Comparison of ENCODE assay signal across 24 cellular contexts in the genomic region with DNA sequence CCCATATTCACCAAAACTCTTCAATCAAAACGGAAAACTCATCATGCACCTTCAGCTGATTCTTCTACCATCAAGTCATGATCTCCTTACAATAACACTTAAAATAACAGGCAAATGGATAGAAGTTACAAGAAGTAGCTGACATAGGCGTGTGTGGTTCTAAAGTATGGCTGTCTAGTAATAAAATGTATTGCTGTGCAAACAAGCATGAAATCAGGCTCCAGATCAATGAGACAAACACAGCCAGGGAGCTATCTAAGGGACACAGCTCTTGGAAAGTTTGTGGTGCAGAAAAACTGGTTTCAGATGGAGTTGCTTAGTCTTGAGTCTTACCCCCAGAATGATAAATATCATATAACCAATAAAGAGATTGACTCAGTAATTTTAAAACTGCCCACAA.
"Had no signal": no experiment of that assay in that cellular context is flagged by ENCODE, and none has a peak within 500 bp of the region (broad histone marks: within the 10 kb centered on the region; RNA-seq: fewer than 3 reads in every experiment).

No MANE protein-coding gene starts in this region.

- ATAC-seq: left lung; naive thymus-derived CD4-positive, alpha-beta T cell; sciatic nerve; stimulated activated naive CD8-positive, alpha-beta T cell treated with anti-CD3 and anti-CD28 coated beads, Interleukin-15, amount 100 ng/mL, for 72 hours; upper lobe of right lung had no signal

- H3K4me3 Mint-ChIP-seq: mesothelial cell of epicardium; naive thymus-derived CD4-positive, alpha-beta T cell; nephron; neural progenitor cell; stimulated activated naive CD8-positive, alpha-beta T cell treated with anti-CD3 and anti-CD28 coated beads, Interleukin-15, amount 100 ng/mL, for 72 hours had no signal

- H3K9ac ChIP-seq: neural progenitor cell, parathyroid adenoma had no signal

- DNase-seq: cortex of kidney; dorsolateral prefrontal cortex; effector CD4-positive, alpha-beta T cell; left lung; mesenchymal stem cell; naive thymus-derived CD4-positive, alpha-beta T cell; stimulated activated CD4-positive, alpha-beta T cell treated with anti-CD3 and anti-CD28 coated beads, Interleukin-12 subunit alpha, Interleukin-12 subunit beta, amount 100 ng/mL, for 4 hours; stimulated activated CD4-positive, alpha-beta T cell treated with anti-CD3 and anti-CD28 coated beads, Interleukin-1b, Interleukin-23, amount 100 ng/mL, for 48 hours; stimulated activated CD4-positive, alpha-beta T cell treated with anti-CD3 and anti-CD28 coated beads, Interleukin-4, amount 100 ng/mL, for 1 hour; stimulated activated CD8-positive, alpha-beta memory T cell treated with anti-CD3 and anti-CD28 coated beads, Interleukin-4, amount 100 ng/mL, for 48 hours; stimulated activated naive CD4-positive, alpha-beta T cell; stimulated activated naive CD8-positive, alpha-beta T cell treated with anti-CD3 and anti-CD28 coated beads, Interleukin-15, amount 100 ng/mL, for 72 hours; transverse colon; upper lobe of right lung; uterus had no signal

- H3K27ac ChIP-seq: dorsolateral prefrontal cortex, left lung, neural progenitor cell, parathyroid adenoma, prostate gland, right atrium auricular region, suprapubic skin, transverse colon, upper lobe of right lung, uterus had no signal

- H3K4me3 ChIP-seq: dorsolateral prefrontal cortex, left lung, neural progenitor cell, prostate gland, right atrium auricular region, smooth muscle cell, suprapubic skin, transverse colon, upper lobe of right lung, uterus had no signal

- H3K36me3 Mint-ChIP-seq: mesothelial cell of epicardium, neural progenitor cell had no signal

- H3K27me3 Mint-ChIP-seq: stimulated activated naive CD8-positive, alpha-beta T cell treated with anti-CD3 and anti-CD28 coated beads, Interleukin-15, amount 100 ng/mL, for 72 hours had no signal

- H3K4me1 ChIP-seq: left lung, parathyroid adenoma, prostate gland, right atrium auricular region, suprapubic skin, transverse colon, upper lobe of right lung, uterus had no signal

- H2AFZ ChIP-seq: parathyroid adenoma had no signal

- H3K27ac Mint-ChIP-seq: mesothelial cell of epicardium; naive thymus-derived CD4-positive, alpha-beta T cell; neural progenitor cell; stimulated activated naive CD8-positive, alpha-beta T cell treated with anti-CD3 and anti-CD28 coated beads, Interleukin-15, amount 100 ng/mL, for 72 hours had no signal

- H3K4me1 Mint-ChIP-seq: naive thymus-derived CD4-positive, alpha-beta T cell; nephron; stimulated activated naive CD8-positive, alpha-beta T cell treated with anti-CD3 and anti-CD28 coated beads, Interleukin-15, amount 100 ng/mL, for 72 hours had no signal

- H3K79me2 ChIP-seq: parathyroid adenoma had no signal

- H3K4me2 ChIP-seq: neural progenitor cell, smooth muscle cell had no signal

- H3K36me3 ChIP-seq: left lung, neural progenitor cell, prostate gland, right atrium auricular region, suprapubic skin, transverse colon, upper lobe of right lung, uterus had no signal

- H3K9me3 Mint-ChIP-seq: mesothelial cell of epicardium; nephron; stimulated activated naive CD8-positive, alpha-beta T cell treated with anti-CD3 and anti-CD28 coated beads, Interleukin-15, amount 100 ng/mL, for 72 hours had no signal

- H3K27me3 ChIP-seq: left lung, neural progenitor cell, right atrium auricular region, suprapubic skin, transverse colon, upper lobe of right lung, uterus had no signal

- H3K9me3 ChIP-seq: left lung, prostate gland, right atrium auricular region, suprapubic skin, transverse colon, upper lobe of right lung, uterus had no signal
